In the genomic region with DNA sequence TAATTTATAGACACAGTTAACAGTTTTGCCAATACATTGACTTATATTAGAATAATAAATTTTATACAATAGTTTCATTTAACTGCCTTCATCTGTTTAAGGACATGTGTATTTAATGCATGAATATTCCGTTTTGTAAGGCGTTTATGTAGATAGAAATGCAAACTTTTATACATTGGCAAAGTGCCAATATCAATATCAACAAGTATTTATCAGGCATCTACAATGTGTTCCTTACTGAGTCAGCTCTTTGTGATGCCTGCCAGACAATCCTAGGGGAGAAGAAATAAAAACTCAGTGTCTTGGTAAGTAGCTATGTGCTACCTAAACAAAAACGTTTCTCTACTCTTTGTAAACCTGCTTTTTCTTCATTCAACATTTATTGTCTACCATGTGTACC, we compare ENCODE assay signal across 21 cellular contexts.
"Had no signal": no experiment of that assay in that cellular context is flagged by ENCODE, and none has a peak within 500 bp of the region (broad histone marks: within the 10 kb centered on the region; RNA-seq: fewer than 3 reads in every experiment).

No MANE protein-coding gene starts in this region.

- FAIRE-seq: endometrium had no signal

- H3K27me3 ChIP-seq: ascending aorta, colonic mucosa, esophagus muscularis mucosa, foreskin keratinocyte, ovary, thyroid gland had no signal

- DNase-seq: activated CD4-positive, alpha-beta T cell treated with anti-CD3 and anti-CD28 coated beads, Interleukin-2, amount 10 ng/mL, durations not matched to agents 24 days and 14 days; activated CD4-positive, CD25-positive, alpha-beta regulatory T cell; activated CD8-positive, alpha-beta memory T cell treated with anti-CD3 and anti-CD28 coated beads for 24 hours; activated naive CD8-positive, alpha-beta T cell treated with anti-CD3 and anti-CD28 coated beads for 36 hours; caudate nucleus; colonic mucosa; foreskin keratinocyte; glutamatergic neuron; hypothalamus; left ventricle myocardium inferior; mucosa of descending colon; naive thymus-derived CD4-positive, alpha-beta T cell; ovary; stimulated activated CD4-positive, alpha-beta T cell treated with anti-CD3 and anti-CD28 coated beads, Interleukin-15, amount 100 ng/mL, for 24 hours; stimulated activated CD4-positive, alpha-beta T cell treated with anti-CD3 and anti-CD28 coated beads, Interleukin-4, amount 100 ng/mL, for 1 hour; stimulated activated naive B cell treated with anti-CD40 and anti-IgM and Interleukin-4, amounts not matched to agents 10 μg/mL and 1 μg/mL and 100 μg/mL, for 72 hours; T-helper 17 cell; thyroid gland had no signal

- H3K4me1 ChIP-seq: ascending aorta, colonic mucosa, esophagus muscularis mucosa, foreskin keratinocyte, left ventricle myocardium inferior, thyroid gland had no signal

- ATAC-seq: foreskin keratinocyte; mucosa of descending colon; naive thymus-derived CD4-positive, alpha-beta T cell; stimulated activated naive B cell treated with anti-CD40 and anti-IgM and Interleukin-4, amounts not matched to agents 10 μg/mL and 1 μg/mL and 100 μg/mL, for 72 hours; T-helper 17 cell had no signal

- H3K27ac ChIP-seq: ascending aorta, colonic mucosa, esophagus muscularis mucosa, foreskin keratinocyte, left ventricle myocardium inferior, ovary, thyroid gland had no signal

- H3K36me3 ChIP-seq: ascending aorta, colonic mucosa, esophagus muscularis mucosa, left ventricle myocardium inferior, ovary, thyroid gland had no signal

- H3K4me3 ChIP-seq: ascending aorta, colonic mucosa, esophagus muscularis mucosa, left ventricle myocardium inferior, mucosa of descending colon, ovary, thyroid gland had no signal

- H3K9me3 ChIP-seq: ascending aorta, colonic mucosa, esophagus muscularis mucosa, mucosa of descending colon, ovary, thyroid gland had no signal
